In the genomic region with DNA sequence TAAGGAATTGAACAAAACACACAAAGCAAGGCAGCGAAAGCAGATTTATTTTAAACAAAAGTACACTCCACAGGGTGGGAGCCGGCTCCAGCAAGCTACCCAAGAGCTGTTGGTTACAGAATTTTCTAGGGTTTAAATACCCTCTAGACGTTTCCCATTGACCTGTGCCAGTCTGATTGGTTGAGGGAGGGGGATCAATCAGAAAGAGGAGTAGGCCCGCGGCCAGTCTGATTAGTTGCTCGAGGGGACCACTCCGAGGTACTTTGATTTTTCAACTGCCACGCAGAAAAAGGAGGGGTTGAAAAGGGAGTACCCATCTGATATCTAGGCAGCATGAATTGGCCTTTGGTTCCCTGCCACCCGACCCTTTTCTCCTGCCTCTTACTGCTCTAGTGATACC, we compare ENCODE assay signal across 8 cellular contexts. TPM values are rescaled to one million over a fixed set of nuclear protein-coding genes. Genes with fewer than 3 reads are reported as not detected.
A peak's percentile ranks its signal among the peaks of the same experiment; 100 is the strongest.
DNase-seq lines count a peak whose midpoint lies in the region; ATAC-seq and TF ChIP-seq lines count a peak whose summit lies in the region.

No MANE protein-coding gene starts in this region.

- TF ChIP-seq POLR2A in prostate gland (IDR thresholded peaks at IDR 0.05): no peak

- no TSS peak for BruUV-seq in Panc1 (replicated peaks; lab: Mats Ljungman, UMichigan)

- intact Hi-C loops in Panc1 (cut with micrococcal nuclease; ENCODE audit: unreplicated experiment): no loop called here
- intact Hi-C loops in prostate gland (cut with DNase I): loop anchor here (5.0 kb wide), 1 partner anchor 60 kb away; a partner anchor contains a TSS

- WGBS in prostate gland: 30% methylated on average over 9 of the region's 9 CpGs

- ATAC-seq in Panc1 (no peak), HG03097 (IDR thresholded peaks at IDR 0.05; ENCODE audit: low FRiP score, unreplicated experiment) (no peak)

- H3K27ac ChIP-seq in Panc1 (ENCODE audit: low read length): peak overlapping the region; percentile 96
- H3K27ac ChIP-seq in prostate gland: peak overlapping the region; percentile 67 to 73

- H3K36me3 ChIP-seq in GM06990 (ENCODE audit: control insufficient read depth, insufficient read depth, low read length) (peaks cover 7% of the 10 kb centered on the region), Panc1 (ENCODE audit: control insufficient read depth, insufficient read depth, low read length) (peaks cover 19% of the 10 kb centered on the region), prostate gland (no peaks in the 10 kb centered on the region)

- H3K27me3 ChIP-seq in GM06990 (replicated peaks; ENCODE audit: control insufficient read depth, insufficient read depth, low read length): no peaks in the 10 kb centered on the region
- H3K27me3 ChIP-seq in Panc1 (ENCODE audit: control insufficient read depth, insufficient read depth, low read length): no peaks in the 10 kb centered on the region
- H3K27me3 ChIP-seq in prostate gland (replicated peaks; ENCODE audit: insufficient read depth): no peaks in the 10 kb centered on the region

- CTCF ChIA-PET in Panc1 (lab: Charles Lee): no interaction called here

- no peak for DNase-seq in GM06990 (ENCODE audit: extremely low read depth, insufficient read length)
- DNase-seq in Panc1 (ENCODE audit: low read depth, low spot score): no peak
- no peak for DNase-seq in epithelial cell of proximal tubule (ENCODE audit: low read depth)
- no peak for DNase-seq in prostate gland (ENCODE audit: low spot score)
- DNase-seq in COR-L47 (lab: John Stamatoyannopoulos, UW): no peak
- no peak for DNase-seq in activated effector memory CD4-positive, alpha-beta T cell treated with anti-CD3 and anti-CD28 coated beads, Interleukin-2, amount 50 U/mL, for 16 hours
- DNase-seq in NCI-H510A (lab: John Stamatoyannopoulos, UW): no peak

- H3K4me1 ChIP-seq in Panc1 (ENCODE audit: control insufficient read depth, insufficient read depth, low read length): peaks cover 14% of the 10 kb centered on the region
- peaks cover 8% of the 10 kb centered on the region for H3K4me1 ChIP-seq in prostate gland (replicated peaks)

- in situ Hi-C loops in Panc1 (cut with HindIII; ENCODE audit: low pct_unique_long_range_greater_than_20kb, low sequenced_read_pairs): no loop called here

- POLR2A ChIA-PET in Panc1 (lab: Charles Lee): no interaction called here

- no peak for TF ChIP-seq CTCF in GM06990 (IDR thresholded peaks at IDR 0.05; ENCODE audit: insufficient read depth, low read length, poor library complexity, severe bottlenecking)
- no peak for TF ChIP-seq CTCF in Panc1 (IDR thresholded peaks at IDR 0.05)
- TF ChIP-seq CTCF in epithelial cell of proximal tubule (conservative IDR thresholded peaks at IDR 0.05; ENCODE audit: low read depth, low read length): no peak
- TF ChIP-seq CTCF in prostate gland (IDR thresholded peaks at IDR 0.05): no peak

- H3K4me3 ChIP-seq in GM06990 (replicated peaks; ENCODE audit: low read depth, low read length): peak overlapping the region; percentile 81
- peak overlapping the region; percentile 82 to 94 for H3K4me3 ChIP-seq in Panc1 (ENCODE audit: low read depth in 2 of 2, low read length in 2 of 2)
- peak overlapping the region; percentile 68 for H3K4me3 ChIP-seq in epithelial cell of proximal tubule (ENCODE audit: low read depth, low read length)
- peak overlapping the region; percentile 74 to 92 for H3K4me3 ChIP-seq in prostate gland

- H3K9me3 ChIP-seq in Panc1 (ENCODE audit: control insufficient read depth, insufficient read depth, low read depth, low read length) (no peaks in the 10 kb centered on the region), prostate gland (no peaks in the 10 kb centered on the region)

RNA-seq across cellular contexts. Expression of a gene that starts 1.0 kb away (rescaled TPM):
- total RNA-seq in Panc1 (2021; ENCODE audit: unreplicated experiment) (55.8 TPM), epithelial cell of proximal tubule (75.1 and 79.3 TPM in 2 replicates), prostate gland (10 to 100 TPM; 25.3 to 95.0 TPM)
- polyA plus RNA-seq in Panc1 (2012; ENCODE audit: insufficient read length): 43.1 TPM

RNA-seq across cellular contexts. Expression of a gene that starts 59.9 kb away (rescaled TPM):
- total RNA-seq in Panc1 (2021; ENCODE audit: unreplicated experiment): 112 TPM
- polyA plus RNA-seq in Panc1 (2012; ENCODE audit: insufficient read length): 219 TPM
- 64.0 and 65.3 TPM in 2 replicates for total RNA-seq in epithelial cell of proximal tubule
- total RNA-seq in prostate gland: 100 to 1,000 TPM in 1 of 2 donors, 10 to 100 TPM in 1; 61.0 to 164 TPM
